12 cellular contexts compared by ENCODE assay signal in the genomic region with DNA sequence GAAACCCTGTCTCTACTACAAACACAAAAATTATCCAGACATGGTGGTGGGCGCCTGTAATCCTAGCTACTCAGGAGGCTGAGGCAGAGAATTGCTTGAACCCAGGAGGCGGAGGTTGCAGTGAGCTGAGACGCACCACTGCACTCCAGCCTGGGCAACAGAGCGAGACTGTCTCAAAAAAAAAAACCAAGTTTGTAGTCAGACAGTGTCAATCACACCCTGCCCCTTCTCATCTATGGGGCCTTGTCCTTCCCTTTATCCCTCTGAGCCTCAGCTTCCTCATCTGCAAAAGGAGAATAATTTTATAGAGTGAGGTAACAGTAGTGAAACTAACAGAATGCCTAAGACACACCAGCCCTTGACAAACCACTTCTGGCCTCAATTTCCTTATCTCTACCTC. TPM values are rescaled to one million over a fixed set of nuclear protein-coding genes. Genes with fewer than 3 reads are reported as not detected.
DNase-seq lines count a peak whose midpoint lies in the region; ATAC-seq and TF ChIP-seq lines count a peak whose summit lies in the region.
"Not testable (repeated sequence)": the region's sequence is repeated elsewhere in the genome, so short reads cannot be mapped to it uniquely, and the experiment has no call there.
"Had no signal": no experiment of that assay in that cellular context is flagged by ENCODE, and none has a peak within 500 bp of the region (broad histone marks: within the 10 kb centered on the region; RNA-seq: fewer than 3 reads in every experiment).

No MANE protein-coding gene starts in this region.

- CTCF ChIA-PET in Panc1 (lab: Charles Lee): not testable (repeated sequence)
- CTCF ChIA-PET in activated CD8-positive, alpha-beta T cell treated with anti-CD3 and anti-CD28 coated beads, Interleukin-2, amount 10 ng/mL, durations not matched to agents 7 days and 5 days (lab: Charles Lee): interaction anchor here (0.5 to 1.4 kb wide), 3 partner anchors 9 to 83 kb away, joined by 3 read pairs; a partner anchor contains a TSS

- H3K9me3 ChIP-seq in Panc1 (ENCODE audit: control insufficient read depth, insufficient read depth, low read depth, low read length); right atrium auricular region: not testable (repeated sequence)

- peak overlapping the region; percentile 96 for H3K27ac Mint-ChIP-seq in activated CD8-positive, alpha-beta T cell treated with anti-CD3 and anti-CD28 coated beads, Interleukin-2, amount 10 ng/mL, durations not matched to agents 7 days and 5 days
- peak overlapping the region; percentile 95 to 96 for H3K27ac Mint-ChIP-seq in natural killer cell
- H3K27ac Mint-ChIP-seq in stimulated activated naive CD8-positive, alpha-beta T cell treated with anti-CD3 and anti-CD28 coated beads, Interleukin-15, Interleukin-2, amounts not matched to agents 100 ng/mL and 50 ng/mL, for 24 hours: peak overlapping the region; percentile 99

- H3K4me1 Mint-ChIP-seq in activated CD8-positive, alpha-beta T cell treated with anti-CD3 and anti-CD28 coated beads, Interleukin-2, amount 10 ng/mL, durations not matched to agents 7 days and 5 days (ENCODE audit: low read depth): peaks cover 88% of the 10 kb centered on the region
- H3K4me1 Mint-ChIP-seq in natural killer cell: peaks cover 72 to 92% of the 10 kb centered on the region in 2 donors
- H3K4me1 Mint-ChIP-seq in stimulated activated naive CD8-positive, alpha-beta T cell treated with anti-CD3 and anti-CD28 coated beads, Interleukin-15, Interleukin-2, amounts not matched to agents 100 ng/mL and 50 ng/mL, for 24 hours (ENCODE audit: low read depth): peaks cover 89% of the 10 kb centered on the region

- peak overlapping the region; percentile 99 for H3K27ac ChIP-seq in Panc1 (ENCODE audit: low read length)
- peak overlapping the region; percentile 94 for H3K27ac ChIP-seq in caudate nucleus (ENCODE audit: low read depth, low read length)
- peak overlapping the region; percentile 94 to 98 for H3K27ac ChIP-seq in right atrium auricular region

- H3K4me1 ChIP-seq in Panc1 (ENCODE audit: control insufficient read depth, insufficient read depth, low read length): peaks cover 93% of the 10 kb centered on the region
- peaks cover 0 to 100% of the 10 kb centered on the region in 2 donors for H3K4me1 ChIP-seq in right atrium auricular region

- H3K9me3 Mint-ChIP-seq in activated CD8-positive, alpha-beta T cell treated with anti-CD3 and anti-CD28 coated beads, Interleukin-2, amount 10 ng/mL, durations not matched to agents 7 days and 5 days (ENCODE audit: insufficient read depth); natural killer cell; stimulated activated naive CD8-positive, alpha-beta T cell treated with anti-CD3 and anti-CD28 coated beads, Interleukin-15, Interleukin-2, amounts not matched to agents 100 ng/mL and 50 ng/mL, for 24 hours: not testable (repeated sequence)

- H3K4me3 Mint-ChIP-seq in activated CD8-positive, alpha-beta T cell treated with anti-CD3 and anti-CD28 coated beads, Interleukin-2, amount 10 ng/mL, durations not matched to agents 7 days and 5 days: peak overlapping the region; percentile 56
- H3K4me3 Mint-ChIP-seq in natural killer cell: peak overlapping the region; percentile 89
- peak overlapping the region; percentile 69 for H3K4me3 Mint-ChIP-seq in stimulated activated naive CD8-positive, alpha-beta T cell treated with anti-CD3 and anti-CD28 coated beads, Interleukin-15, Interleukin-2, amounts not matched to agents 100 ng/mL and 50 ng/mL, for 24 hours

- TF ChIP-seq CTCF in Panc1 (IDR thresholded peaks at IDR 0.05); right atrium auricular region (IDR thresholded peaks at IDR 0.05); natural killer cell (IDR thresholded peaks at IDR 0.05): not testable (repeated sequence)

- not testable (repeated sequence) for H3K36me3 ChIP-seq in Panc1 (ENCODE audit: control insufficient read depth, insufficient read depth, low read length); right atrium auricular region

- H3K27me3 ChIP-seq in Panc1 (ENCODE audit: control insufficient read depth, insufficient read depth, low read length); right atrium auricular region: not testable (repeated sequence)

- peak; percentile 41 for ATAC-seq in HG03159 (IDR thresholded peaks at IDR 0.05; ENCODE audit: unreplicated experiment)
- not testable (repeated sequence) for ATAC-seq in Panc1; activated CD8-positive, alpha-beta T cell treated with anti-CD3 and anti-CD28 coated beads, Interleukin-2, amount 10 ng/mL, durations not matched to agents 7 days and 5 days
- ATAC-seq in natural killer cell: peak in 2 of 3 donors; percentile 1 to 15

- H3K4me3 ChIP-seq in Panc1 (ENCODE audit: low read depth in 2 of 2, low read length in 2 of 2); right atrium auricular region: not testable (repeated sequence)

- peak; percentile 47 for DNase-seq in CD1c-positive myeloid dendritic cell (ENCODE audit: extremely low spot score)
- not testable (repeated sequence) for DNase-seq in Panc1 (ENCODE audit: low read depth, low spot score); activated CD8-positive, alpha-beta T cell treated with anti-CD3 and anti-CD28 coated beads, Interleukin-2, amount 10 ng/mL, durations not matched to agents 7 days and 5 days; caudate nucleus (lab: John Stamatoyannopoulos, UW); right atrium auricular region (ENCODE audit: low spot score); natural killer cell

- POLR2A ChIA-PET in Panc1 (lab: Charles Lee): interaction anchor here (0.6 to 1.7 kb wide), 2 partner anchors 9 to 124 kb away, joined by 4 to 10 read pairs; no protein-coding TSS in a partner anchor
- POLR2A ChIA-PET in activated CD8-positive, alpha-beta T cell treated with anti-CD3 and anti-CD28 coated beads, Interleukin-2, amount 10 ng/mL, durations not matched to agents 7 days and 5 days (lab: Charles Lee): interaction anchor here (1.0 to 6.4 kb wide), 6 partner anchors 9 to 124 kb away, joined by 3 to 104 read pairs (median 8); a partner anchor contains a TSS

- in situ Hi-C loops in Panc1 (cut with HindIII; ENCODE audit: low pct_unique_long_range_greater_than_20kb, low sequenced_read_pairs): not testable (repeated sequence)

- intact Hi-C loops in Panc1 (cut with micrococcal nuclease; ENCODE audit: unreplicated experiment): not testable (repeated sequence)
- intact Hi-C loops in natural killer cell (cut with micrococcal nuclease): loop anchor here (1.0 kb wide), 1 partner anchor 13 kb away; no protein-coding TSS in a partner anchor

- H3K27me3 Mint-ChIP-seq in activated CD8-positive, alpha-beta T cell treated with anti-CD3 and anti-CD28 coated beads, Interleukin-2, amount 10 ng/mL, durations not matched to agents 7 days and 5 days (ENCODE audit: low read depth); natural killer cell (ENCODE audit: low read depth in 2 of 2); stimulated activated naive CD8-positive, alpha-beta T cell treated with anti-CD3 and anti-CD28 coated beads, Interleukin-15, Interleukin-2, amounts not matched to agents 100 ng/mL and 50 ng/mL, for 24 hours: not testable (repeated sequence)

- not testable (repeated sequence) for BruUV-seq in Panc1 (replicated peaks; lab: Mats Ljungman, UMichigan)

- H3K36me3 Mint-ChIP-seq in activated CD8-positive, alpha-beta T cell treated with anti-CD3 and anti-CD28 coated beads, Interleukin-2, amount 10 ng/mL, durations not matched to agents 7 days and 5 days (ENCODE audit: low read depth): peaks cover 33% of the 10 kb centered on the region
- not testable (repeated sequence) for H3K36me3 Mint-ChIP-seq in natural killer cell; stimulated activated naive CD8-positive, alpha-beta T cell treated with anti-CD3 and anti-CD28 coated beads, Interleukin-15, Interleukin-2, amounts not matched to agents 100 ng/mL and 50 ng/mL, for 24 hours (ENCODE audit: low read depth)

RNA-seq across cellular contexts. Expression of a gene that starts 10.8 kb away (rescaled TPM):
- total RNA-seq in Panc1 (2021; ENCODE audit: unreplicated experiment) (234 TPM), right atrium auricular region (10 to 100 TPM; 17.5 to 43.7 TPM), natural killer cell (100 to 1,000 TPM; 221 to 255 (median 234) TPM)
- polyA plus RNA-seq in Panc1 (2012; ENCODE audit: insufficient read length): 207 TPM
- total RNA-seq in activated CD8-positive, alpha-beta T cell treated with anti-CD3 and anti-CD28 coated beads, Interleukin-2, amount 10 ng/mL, durations not matched to agents 7 days and 5 days: 10 to 100 TPM; 70.0 to 70.6 TPM

RNA-seq across cellular contexts. Expression of a gene that starts 31.3 kb away (rescaled TPM):
- not detected for total RNA-seq in Panc1 (2021; ENCODE audit: unreplicated experiment)
- polyA plus RNA-seq in Panc1 (2012; ENCODE audit: insufficient read length): not detected
- total RNA-seq in activated CD8-positive, alpha-beta T cell treated with anti-CD3 and anti-CD28 coated beads, Interleukin-2, amount 10 ng/mL, durations not matched to agents 7 days and 5 days: under 1 TPM; 0.08 to 0.18 TPM
- under 1 TPM in 1 of 2 donors, not detected in 1; 0.16 TPM for total RNA-seq in right atrium auricular region
- total RNA-seq in natural killer cell: 1 to 10 TPM in 1 of 3 donors, under 1 TPM in 2; 0.56 to 1.3 (median 0.86) TPM
- total RNA-seq: frontal cortex, HT-29 had no signal

RNA-seq across cellular contexts. Expression of a gene that starts 41.1 kb away (rescaled TPM):
- total RNA-seq in Panc1 (2021; ENCODE audit: unreplicated experiment) (0.92 TPM), right atrium auricular region (not detected), natural killer cell (under 1 TPM in 2 of 3 donors, not detected in 1; 0.40 to 0.41 TPM)
- polyA plus RNA-seq in Panc1 (2012; ENCODE audit: insufficient read length): 4.6 TPM
- not detected for total RNA-seq in activated CD8-positive, alpha-beta T cell treated with anti-CD3 and anti-CD28 coated beads, Interleukin-2, amount 10 ng/mL, durations not matched to agents 7 days and 5 days
- total RNA-seq: frontal cortex, HT-29, left colon, NCI-H460 had no signal

RNA-seq across cellular contexts. Expression of a gene that starts 56.6 kb away (rescaled TPM):
- total RNA-seq in Panc1 (2021; ENCODE audit: unreplicated experiment): not detected
- polyA plus RNA-seq in Panc1 (2012; ENCODE audit: insufficient read length): not detected
- total RNA-seq in activated CD8-positive, alpha-beta T cell treated with anti-CD3 and anti-CD28 coated beads, Interleukin-2, amount 10 ng/mL, durations not matched to agents 7 days and 5 days: not detected
- not detected for total RNA-seq in right atrium auricular region
- not detected for total RNA-seq in natural killer cell
- total RNA-seq: frontal cortex, HT-29, left colon, NCI-H460 had no signal
